ENCODE assay signal across 13 cellular contexts in genomic region chr22:35037089-35037488, GRCh38. TPM values are rescaled to one million over a fixed set of nuclear protein-coding genes. Genes with fewer than 3 reads are reported as not detected.
DNase-seq lines count a peak whose midpoint lies in the region; ATAC-seq and TF ChIP-seq lines count a peak whose summit lies in the region.
"Had no signal": no experiment of that assay in that cellular context is flagged by ENCODE, and none has a peak within 500 bp of the region (broad histone marks: within the 10 kb centered on the region; RNA-seq: fewer than 3 reads in every experiment).

No MANE protein-coding gene starts in this region.

- H3K4me1 ChIP-seq in GM23248 (ENCODE audit: insufficient read depth) (no peaks in the 10 kb centered on the region), PC-3 (ENCODE audit: insufficient read depth, low read length) (no peaks in the 10 kb centered on the region)

- ATAC-seq in PC-3 (no peak), HG02852 (IDR thresholded peaks at IDR 0.05; ENCODE audit: unreplicated experiment) (no peak)

- H4K20me1 ChIP-seq in GM23248 (ENCODE audit: insufficient read depth) (no peaks in the 10 kb centered on the region), PC-3 (ENCODE audit: low read length) (no peaks in the 10 kb centered on the region)

- H3K79me2 ChIP-seq in GM23248 (ENCODE audit: insufficient read depth), result no peaks in the 10 kb centered on the region
- H3K79me2 ChIP-seq in PC-3 (ENCODE audit: low read length), result no peaks in the 10 kb centered on the region

- H3K9ac ChIP-seq in GM23248, result no peak overlapping the region
- H3K9ac ChIP-seq in PC-3 (ENCODE audit: low read length), result no peak overlapping the region

- CTCF ChIA-PET in PC-3 (lab: Charles Lee), result no interaction called here

- no peaks in the 10 kb centered on the region for H3K36me3 ChIP-seq in GM23248 (ENCODE audit: low read depth)
- H3K36me3 ChIP-seq in PC-3 (ENCODE audit: low read depth, low read length), result no peaks in the 10 kb centered on the region

- intact Hi-C loops in PC-3 (cut with micrococcal nuclease), result no loop called here

- BruUV-seq in PC-3 (replicated peaks; lab: Mats Ljungman, UMichigan), result no TSS peak

- H3K27ac ChIP-seq in GM23248, result no peak overlapping the region
- H3K27ac ChIP-seq in PC-3 (ENCODE audit: low read length), result no peak overlapping the region

- H3F3A ChIP-seq in GM23248 (ENCODE audit: insufficient read depth), result no peaks in the 10 kb centered on the region
- H3F3A ChIP-seq in PC-3 (ENCODE audit: low read length, unreplicated experiment), result no peaks in the 10 kb centered on the region

- no peak overlapping the region for H3K4me3 ChIP-seq in GM23248
- no peak overlapping the region for H3K4me3 ChIP-seq in PC-3 (ENCODE audit: low read length)

- H3K9me2 ChIP-seq in GM23248 (ENCODE audit: insufficient read depth) (no peaks in the 10 kb centered on the region), PC-3 (replicated peaks; ENCODE audit: low read length) (no peaks in the 10 kb centered on the region)

- in situ Hi-C loops in GM23248 (cut with MboI), result no loop called here

- WGBS in GM23248 (ENCODE audit: low coverage in 1 of 2, low lambda C conversion rate in 2 of 2, missing lambda C conversion rate in 2 of 2), 2 experiments, result 2 to 5% methylated on average over 4 of the region's 4 CpGs

- DNase-seq in Ammon's horn (ENCODE audit: low spot score), result peak; percentile 24
- peak; percentile 2 for DNase-seq in GM23248
- DNase-seq in PC-3, result peak; percentile 15
- DNase-seq in inferior parietal cortex (ENCODE audit: extremely low spot score), result peak; percentile 27
- no peak for DNase-seq in NCI-H1105 (lab: John Stamatoyannopoulos, UW)
- DNase-seq in NCI-H1436 (lab: John Stamatoyannopoulos, UW), result no peak
- DNase-seq in NCI-H748 (lab: John Stamatoyannopoulos, UW; ENCODE audit: unreplicated experiment), result no peak
- DNase-seq: activated CD4-positive, alpha-beta T cell treated with anti-CD3 and anti-CD28 coated beads for 48 hours; CD8-positive, alpha-beta memory T cell; effector CD8-positive, alpha-beta T cell; NCI-H1436 treated with DMSO at 0.1 percent for 48 hours had no signal

- no peak overlapping the region for H2AFZ ChIP-seq in GM23248
- no peak overlapping the region for H2AFZ ChIP-seq in PC-3 (ENCODE audit: low read length)

- H3K9me3 ChIP-seq in GM23248 (ENCODE audit: low read depth) (no peaks in the 10 kb centered on the region), PC-3 (ENCODE audit: low read length) (no peaks in the 10 kb centered on the region)

- no peaks in the 10 kb centered on the region for H3K27me3 ChIP-seq in GM23248 (replicated peaks; ENCODE audit: insufficient read depth)
- no peaks in the 10 kb centered on the region for H3K27me3 ChIP-seq in PC-3 (ENCODE audit: low read length)

- TF ChIP-seq CTCF in PC-3 (conservative IDR thresholded peaks at IDR 0.05; ENCODE audit: low read depth, low read length), result peak; percentile 33; the same call in 1 of the 2 replicates

- POLR2A ChIA-PET in PC-3 (lab: Charles Lee; ENCODE audit: unreplicated experiment), result no interaction called here

- H3K4me2 ChIP-seq in GM23248 (ENCODE audit: unreplicated experiment) (no peak overlapping the region), PC-3 (ENCODE audit: low read length) (no peak overlapping the region)

RNA-seq across cellular contexts. Expression of gene ISX, which starts 28.9 kb away (rescaled TPM):
- not detected in 2 replicates for total RNA-seq in GM23248 (2014; rRNA removed; shearing (Covaris generic))
- polyA plus RNA-seq in GM23248 (2016; fragmentation: Nextera tagmentation; extraction: Ambion mirVana), result not detected in 2 replicates
- total RNA-seq in PC-3 (2014; rRNA removed), result not detected in 2 replicates
- total RNA-seq: CD8-positive, alpha-beta memory T cell; temporal lobe had no signal
- polyA plus RNA-seq: CD8-positive, alpha-beta memory T cell had no signal

Comparison
In these comparisons a context has a peak if more than half of its experiments do, and no peak if none do; other contexts are left out.
1. DNase-seq: peak in Ammon's horn (single experiment), GM23248 (single experiment), PC-3 (single experiment) and inferior parietal cortex (single experiment); none in NCI-H1105 (single experiment), NCI-H1436 (single experiment) and NCI-H748 (single experiment).